In the genomic region with DNA sequence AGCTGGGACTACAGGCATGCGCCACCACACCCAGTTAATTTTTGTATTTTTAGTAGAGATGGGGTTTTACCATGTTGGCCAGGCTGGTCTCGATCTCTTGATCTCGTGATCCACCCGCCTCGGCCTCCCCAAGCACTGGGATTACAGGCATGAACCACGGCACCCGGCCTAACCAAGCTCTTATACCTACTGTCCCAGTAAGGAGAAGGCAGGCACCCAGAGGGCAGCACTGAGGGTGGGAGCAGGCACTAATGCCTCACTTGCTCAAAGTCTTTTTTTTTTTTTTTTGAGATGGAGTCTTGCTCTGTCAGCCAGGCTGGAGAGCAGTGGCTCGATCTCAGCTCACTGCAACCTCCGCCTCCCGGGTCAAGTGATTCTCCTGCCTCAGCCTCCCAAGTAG, we compare ENCODE assay signal across 10 cellular contexts. TPM values are rescaled to one million over a fixed set of nuclear protein-coding genes. Genes with fewer than 3 reads are reported as not detected.
A peak's percentile ranks its signal among the peaks of the same experiment; 100 is the strongest.
DNase-seq lines count a peak whose midpoint lies in the region; ATAC-seq and TF ChIP-seq lines count a peak whose summit lies in the region.
"Not testable (repeated sequence)": the region's sequence is repeated elsewhere in the genome, so short reads cannot be mapped to it uniquely, and the experiment has no call there.
"Had no signal": no experiment of that assay in that cellular context is flagged by ENCODE, and none has a peak within 500 bp of the region (broad histone marks: within the 10 kb centered on the region; RNA-seq: fewer than 3 reads in every experiment).

No MANE protein-coding gene starts in this region.

- intact Hi-C loops in left ventricle myocardium inferior (cut with micrococcal nuclease); gastrocnemius medialis (cut with DNase I; ENCODE audit: low total_unique reads); vagina (cut with DNase I): not testable (repeated sequence)
- intact Hi-C loops in ovary (cut with DNase I), result loop anchor here in 2 of 4 donors (5.0 kb wide), 2 partner anchors 33 to 43 kb away; no protein-coding TSS in a partner anchor

- TF ChIP-seq POLR2A in ovary (IDR thresholded peaks at IDR 0.05); gastrocnemius medialis (IDR thresholded peaks at IDR 0.05); vagina (IDR thresholded peaks at IDR 0.05): not testable (repeated sequence)

- DNase-seq in WERI-Rb-1, result peak; percentile 78
- DNase-seq in coronary artery (ENCODE audit: low spot score); left ventricle myocardium inferior; ovary; gastrocnemius medialis; thoracic aorta (ENCODE audit: low spot score); vagina (ENCODE audit: extremely low spot score in 2 of 2): not testable (repeated sequence)

- not testable (repeated sequence) for H3K27me3 ChIP-seq in WERI-Rb-1 (ENCODE audit: insufficient read depth, low read depth, severe bottlenecking); left ventricle myocardium inferior (ENCODE audit: low read depth); ovary; gastrocnemius medialis; thoracic aorta (replicated peaks; ENCODE audit: insufficient read depth); vagina

- not testable (repeated sequence) for H3K9me3 ChIP-seq in WERI-Rb-1 (ENCODE audit: severe bottlenecking); left ventricle myocardium inferior (replicated peaks); ovary; gastrocnemius medialis; thoracic aorta; vagina

- peak; percentile 21; the same call in 1 of the 2 replicates for TF ChIP-seq CTCF in WERI-Rb-1 (IDR thresholded peaks at IDR 0.05; ENCODE audit: low read depth, low read length)
- TF ChIP-seq CTCF in coronary artery (IDR thresholded peaks at IDR 0.05); left ventricle myocardium inferior (IDR thresholded peaks at IDR 0.05; ENCODE audit: borderline replicate concordance); ovary (IDR thresholded peaks at IDR 0.05); gastrocnemius medialis (IDR thresholded peaks at IDR 0.05 in 4 of 5, conservative IDR thresholded peaks at IDR 0.05 in 1 of 5); thoracic aorta (IDR thresholded peaks at IDR 0.05); vagina (IDR thresholded peaks at IDR 0.05): not testable (repeated sequence)

- not testable (repeated sequence) for ATAC-seq in gastrocnemius medialis; thoracic aorta (ENCODE audit: insufficient number of reproducible peaks, low FRiP score, low read depth)

- TF ChIP-seq EP300 in ovary (IDR thresholded peaks at IDR 0.05), result not testable (repeated sequence)

- in situ Hi-C loops in gastrocnemius medialis (cut with MboI; ENCODE audit: low sequenced_read_pairs in 4 of 4), result not testable (repeated sequence)

- not testable (repeated sequence) for H3K4me3 ChIP-seq in WERI-Rb-1 (ENCODE audit: low read depth, low read length); left ventricle myocardium inferior; gastrocnemius medialis
- peak overlapping the region; percentile 93 for H3K4me3 ChIP-seq in coronary artery
- peak overlapping the region; percentile 10 for H3K4me3 ChIP-seq in ovary
- peak overlapping the region; percentile 88 for H3K4me3 ChIP-seq in thoracic aorta
- peak overlapping the region; percentile 1 to 25 for H3K4me3 ChIP-seq in vagina

- peaks cover 14% of the 10 kb centered on the region for H3K4me1 ChIP-seq in left ventricle myocardium inferior
- peaks cover 14% of the 10 kb centered on the region for H3K4me1 ChIP-seq in ovary (ENCODE audit: insufficient read depth)
- peaks cover 32 to 45% of the 10 kb centered on the region in 2 donors for H3K4me1 ChIP-seq in gastrocnemius medialis
- H3K4me1 ChIP-seq in thoracic aorta (ENCODE audit: control insufficient read depth in 1 of 2, low read depth in 2 of 2), result peaks cover 21 to 54% of the 10 kb centered on the region in 2 donors
- peaks cover 42% of the 10 kb centered on the region for H3K4me1 ChIP-seq in vagina

- H3K27ac ChIP-seq in WERI-Rb-1 (peak overlapping the region; percentile 82), coronary artery (peak overlapping the region; percentile 83 to 86), left ventricle myocardium inferior (replicated peaks) (peak overlapping the region; percentile 69), gastrocnemius medialis (peak overlapping the region; percentile 82 to 84 (median 84)), thoracic aorta (peak overlapping the region; percentile 98 to 100), vagina (peak overlapping the region; percentile 88)
- H3K27ac ChIP-seq in ovary, result not testable (repeated sequence)

- WGBS in ovary, 3 donors, result 87 to 95% (median 93%) methylated on average over 10 of the region's 10 CpGs

- H3K36me3 ChIP-seq in WERI-Rb-1, left ventricle myocardium inferior, ovary, gastrocnemius medialis, vagina: not testable (repeated sequence)
- H3K36me3 ChIP-seq in thoracic aorta, result peaks cover 34% of the 10 kb centered on the region

RNA-seq across cellular contexts. Expression of a gene that starts 6.0 kb away (rescaled TPM):
- 9.2 TPM for total RNA-seq in left ventricle myocardium inferior
- 100 to 1,000 TPM in 2 of 7 donors, 10 to 100 TPM in 5; 25.6 to 155 (median 67.2) TPM for total RNA-seq in ovary
- 100 to 1,000 TPM in 1 of 2 donors, 10 to 100 TPM in 1; 94.6 to 255 TPM for polyA plus RNA-seq in ovary
- total RNA-seq in gastrocnemius medialis, result 10 to 100 TPM; 12.8 to 39.5 (median 22.6) TPM
- 100 to 1,000 TPM; 638 to 761 TPM for total RNA-seq in thoracic aorta
- 107 TPM for total RNA-seq in vagina
- total RNA-seq: CD4-positive, alpha-beta memory T cell had no signal
- polyA plus RNA-seq: A549; CD4-positive, alpha-beta memory T cell; GM12878 had no signal

RNA-seq across cellular contexts. Expression of a gene that starts 15.0 kb away (rescaled TPM):
- total RNA-seq in left ventricle myocardium inferior (87.5 TPM), ovary (10 to 100 TPM; 19.9 to 38.1 (median 29.7) TPM), gastrocnemius medialis (10 to 100 TPM; 33.6 to 67.6 (median 43.3) TPM), thoracic aorta (10 to 100 TPM; 29.6 to 44.7 TPM), vagina (18.9 TPM)
- polyA plus RNA-seq in ovary, result 10 to 100 TPM; 23.2 to 31.5 TPM

RNA-seq across cellular contexts. Expression of a gene that starts 42.1 kb away (rescaled TPM):
- 16.6 TPM for total RNA-seq in left ventricle myocardium inferior
- 10 to 100 TPM; 37.5 to 76.2 (median 43.9) TPM for total RNA-seq in ovary
- 10 to 100 TPM; 32.4 to 49.5 TPM for polyA plus RNA-seq in ovary
- total RNA-seq in gastrocnemius medialis, result 10 to 100 TPM; 11.1 to 24.9 (median 21.2) TPM
- 10 to 100 TPM; 46.3 to 58.2 TPM for total RNA-seq in thoracic aorta
- 97.7 TPM for total RNA-seq in vagina

RNA-seq across cellular contexts. Expression of a gene that starts 51.6 kb away (rescaled TPM):
- total RNA-seq in left ventricle myocardium inferior (191 TPM), ovary (10 to 100 TPM; 16.8 to 37.9 (median 26.4) TPM), gastrocnemius medialis (100 to 1,000 TPM in 2 of 4 donors, 10 to 100 TPM in 2; 76.6 to 384 (median 229) TPM), thoracic aorta (100 to 1,000 TPM in 1 of 2 donors, 10 to 100 TPM in 1; 38.9 to 115 TPM), vagina (16.2 TPM)
- 10 to 100 TPM; 11.3 to 29.9 TPM for polyA plus RNA-seq in ovary
- total RNA-seq: GM12878 had no signal
